Comparison of ENCODE assay signal across 22 cellular contexts in genomic region chr5:147084702-147085101, GRCh38.
DNase-seq lines count a peak whose midpoint lies in the region; ATAC-seq and TF ChIP-seq lines count a peak whose summit lies in the region.
"Had no signal": no experiment of that assay in that cellular context is flagged by ENCODE, and none has a peak within 500 bp of the region (broad histone marks: within the 10 kb centered on the region; RNA-seq: fewer than 3 reads in every experiment).

No MANE protein-coding gene starts in this region.

- no peaks in the 10 kb centered on the region for H3K4me1 Mint-ChIP-seq in osteocyte (ENCODE audit: unreplicated experiment)
- no peaks in the 10 kb centered on the region for H3K4me1 Mint-ChIP-seq in glutamatergic neuron (ENCODE audit: low read depth, unreplicated experiment)
- H3K4me1 Mint-ChIP-seq: CD8-positive, alpha-beta memory T cell; central memory CD8-positive, alpha-beta T cell; immature natural killer cell had no signal

- peak in 54 of 56 donors; percentile 5 to 92 (median 70) for DNase-seq in amygdala (lab: John Stamatoyannopoulos, UW)
- peak; percentile 97 for DNase-seq in globus pallidus (ENCODE audit: low spot score)
- DNase-seq in occipital lobe (lab: John Stamatoyannopoulos, UW), result peak; percentile 66
- no peak for DNase-seq in Right ventricle myocardium inferior (ENCODE audit: missing footprints)
- DNase-seq in dermis blood vessel endothelial cell, result no peak
- DNase-seq in osteocyte (ENCODE audit: extremely low spot score, unreplicated experiment), result no peak
- DNase-seq in glutamatergic neuron, result no peak
- DNase-seq: activated CD4-positive, alpha-beta T cell treated with anti-CD3 and anti-CD28 coated beads, Interleukin-2, amount 50 U/mL, for 48 hours; activated effector memory CD4-positive, alpha-beta T cell treated with anti-CD3 and anti-CD28 coated beads, Interleukin-2, amount 50 U/mL, for 16 hours; CD8-positive, alpha-beta memory T cell; GOT3; immature natural killer cell; NCI-H1694 treated with DMSO at 0.1 percent for 48 hours; NCI-H226; NK-92 treated with Interleukin-12 subunit alpha and Interleukin-12 subunit beta, amount 100 ng/mL, for 24 hours; pancreas; stimulated activated CD4-positive, alpha-beta T cell treated with anti-CD3 and anti-CD28 coated beads, Interleukin-1b, Interleukin-23, amount 100 ng/mL, for 48 hours; stimulated activated naive CD4-positive, alpha-beta T cell; T-helper 2 cell; transverse colon; WERI-Rb-1 had no signal

- intact Hi-C loops in Right ventricle myocardium inferior (cut with DNase I), result no loop called here

- H3K27me3 Mint-ChIP-seq in osteocyte (ENCODE audit: unreplicated experiment) (peaks cover 17% of the 10 kb centered on the region), glutamatergic neuron (ENCODE audit: unreplicated experiment) (no peaks in the 10 kb centered on the region)

- no peak for TF ChIP-seq CTCF in osteocyte (IDR thresholded peaks at IDR 0.05)
- no peak for TF ChIP-seq CTCF in glutamatergic neuron (IDR thresholded peaks at IDR 0.05; ENCODE audit: partially characterized antibody, unreplicated experiment)

- no peaks in the 10 kb centered on the region for H3K9me3 Mint-ChIP-seq in osteocyte (ENCODE audit: unreplicated experiment)
- no peaks in the 10 kb centered on the region for H3K9me3 Mint-ChIP-seq in glutamatergic neuron (ENCODE audit: unreplicated experiment)

- no peak for ATAC-seq in Right ventricle myocardium inferior
- ATAC-seq: pancreas had no signal

- no peaks in the 10 kb centered on the region for H3K36me3 Mint-ChIP-seq in osteocyte (ENCODE audit: unreplicated experiment)
- no peaks in the 10 kb centered on the region for H3K36me3 Mint-ChIP-seq in glutamatergic neuron (ENCODE audit: unreplicated experiment)
- H3K36me3 Mint-ChIP-seq: CD8-positive, alpha-beta memory T cell; immature natural killer cell had no signal

- no peak overlapping the region for H3K4me3 Mint-ChIP-seq in osteocyte (ENCODE audit: unreplicated experiment)
- no peak overlapping the region for H3K4me3 Mint-ChIP-seq in glutamatergic neuron (ENCODE audit: unreplicated experiment)
- H3K4me3 Mint-ChIP-seq: CD8-positive, alpha-beta memory T cell; central memory CD8-positive, alpha-beta T cell; immature natural killer cell had no signal

- H3K27ac Mint-ChIP-seq in osteocyte (ENCODE audit: unreplicated experiment) (no peak overlapping the region), glutamatergic neuron (ENCODE audit: unreplicated experiment) (no peak overlapping the region)
- H3K27ac Mint-ChIP-seq: CD8-positive, alpha-beta memory T cell; immature natural killer cell had no signal

Comparison
In these comparisons a context has a peak if more than half of its experiments do, and no peak if none do; other contexts are left out.
1. DNase-seq: peak in amygdala (54 of 56), globus pallidus (single experiment) and occipital lobe (single experiment); none in Right ventricle myocardium inferior (single experiment), dermis blood vessel endothelial cell (single experiment), osteocyte (single experiment) and glutamatergic neuron (single experiment).